Comparison of ENCODE assay signal across 8 cellular contexts in genomic region chr15:42608110-42608531, GRCh38. TPM values are rescaled to one million over a fixed set of nuclear protein-coding genes. Genes with fewer than 3 reads are reported as not detected.
DNase-seq lines count a peak whose midpoint lies in the region; ATAC-seq and TF ChIP-seq lines count a peak whose summit lies in the region.

No MANE protein-coding gene starts in this region.

- H2AFZ ChIP-seq in SU-DHL-6 (ENCODE audit: low read depth, low read length, severe bottlenecking): no peak overlapping the region

- H3K36me3 ChIP-seq in SU-DHL-6 (ENCODE audit: low read length): no peaks in the 10 kb centered on the region
- no peaks in the 10 kb centered on the region for H3K36me3 ChIP-seq in MG63

- H3K9me3 ChIP-seq in SU-DHL-6 (ENCODE audit: insufficient read depth, low read length): no peaks in the 10 kb centered on the region
- no peaks in the 10 kb centered on the region for H3K9me3 ChIP-seq in MG63

- H4K20me1 ChIP-seq in SU-DHL-6 (ENCODE audit: low read depth, low read length): no peaks in the 10 kb centered on the region

- peak; percentile 48 for ATAC-seq in HG02763 (IDR thresholded peaks at IDR 0.05; ENCODE audit: unreplicated experiment)

- H3K9me2 ChIP-seq in SU-DHL-6 (replicated peaks; ENCODE audit: insufficient read depth, low read length): no peaks in the 10 kb centered on the region

- in situ Hi-C loops in G401 (cut with HindIII; ENCODE audit: low sequenced_read_pairs): no loop called here

- no peak overlapping the region for H3K4me3 ChIP-seq in SU-DHL-6 (ENCODE audit: insufficient read depth, low read length, poor library complexity, severe bottlenecking)
- no peak overlapping the region for H3K4me3 ChIP-seq in choroid plexus epithelial cell (ENCODE audit: low read depth, low read length)
- no peak overlapping the region for H3K4me3 ChIP-seq in MG63

- H3K4me2 ChIP-seq in SU-DHL-6 (ENCODE audit: low read depth, low read length, poor library complexity, severe bottlenecking): peak overlapping the region; percentile 28

- no peaks in the 10 kb centered on the region for H3K27me3 ChIP-seq in SU-DHL-6 (ENCODE audit: low read length)
- H3K27me3 ChIP-seq in MG63: 0 out of 2 replicates have a peak, but pooled peaks cover 3% of the 10 kb centered on the region

- H3K79me2 ChIP-seq in SU-DHL-6 (ENCODE audit: insufficient read depth, low read length): no peaks in the 10 kb centered on the region

- TF ChIP-seq CTCF in SU-DHL-6 (IDR thresholded peaks at IDR 0.05; ENCODE audit: insufficient read depth, low read length, poor library complexity, severe bottlenecking) (no peak), choroid plexus epithelial cell (conservative IDR thresholded peaks at IDR 0.05; ENCODE audit: low read depth, low read length) (no peak)

- H3K27ac ChIP-seq in SU-DHL-6 (ENCODE audit: low read depth, low read length): peak overlapping the region; percentile 41

- H3F3A ChIP-seq in SU-DHL-6 (ENCODE audit: insufficient read depth): peaks cover 6% of the 10 kb centered on the region; the same call in 1 of the 2 replicates

- DNase-seq in Daoy (ENCODE audit: low read depth): peak; percentile 54
- peak; percentile 29 for DNase-seq in choroid plexus epithelial cell (ENCODE audit: low read depth)
- DNase-seq in stimulated activated CD8-positive, alpha-beta memory T cell treated with anti-CD3 and anti-CD28 coated beads, Interleukin-15, amount 100 ng/mL, for 48 hours (ENCODE audit: low read depth in 2 of 2): peak; percentile 44 to 50
- no peak for DNase-seq in G401 (ENCODE audit: low spot score)
- DNase-seq in anterior cingulate cortex (lab: John Stamatoyannopoulos, UW): no peak
- no peak for DNase-seq in MG63

- no peak overlapping the region; the same call in 1 of the 2 replicates for H3K9ac ChIP-seq in SU-DHL-6 (ENCODE audit: low read length)

RNA-seq across cellular contexts. Expression of gene STARD9, which starts 32.7 kb away (rescaled TPM):
- total RNA-seq in Daoy (2014; rRNA removed; shearing (Covaris generic)): 0.80 and 1.2 TPM in 2 replicates
- 2.5 and 4.0 TPM in 2 replicates for total RNA-seq in G401 (2014; rRNA removed; shearing (Covaris generic))
- total RNA-seq in MG63 (2014; rRNA removed; shearing (Covaris generic); ENCODE audit: low replicate concordance): 0.10 and 0.47 TPM in 2 replicates

RNA-seq across cellular contexts. Expression of gene HAUS2, which starts 59.5 kb away (rescaled TPM):
- 55.5 and 69.5 TPM in 2 replicates for total RNA-seq in Daoy (2014; rRNA removed; shearing (Covaris generic))
- 18.2 and 39.1 TPM in 2 replicates for total RNA-seq in G401 (2014; rRNA removed; shearing (Covaris generic))
- 17.1 and 20.0 TPM in 2 replicates for total RNA-seq in MG63 (2014; rRNA removed; shearing (Covaris generic); ENCODE audit: low replicate concordance)

RNA-seq across cellular contexts. Expression of gene LRRC57, which starts 59.5 kb away (rescaled TPM):
- total RNA-seq in Daoy (2014; rRNA removed; shearing (Covaris generic)): 12.1 and 13.3 TPM in 2 replicates
- total RNA-seq in G401 (2014; rRNA removed; shearing (Covaris generic)): 17.2 and 26.2 TPM in 2 replicates
- 5.8 and 6.1 TPM in 2 replicates for total RNA-seq in MG63 (2014; rRNA removed; shearing (Covaris generic); ENCODE audit: low replicate concordance)

Comparison
In these comparisons a context has a peak if more than half of its experiments do, and no peak if none do; other contexts are left out.
1. DNase-seq: peak in Daoy (single experiment), choroid plexus epithelial cell (single experiment) and stimulated activated CD8-positive, alpha-beta memory T cell treated with anti-CD3 and anti-CD28 coated beads, Interleukin-15, amount 100 ng/mL, for 48 hours (2 of 2); none in G401 (single experiment), anterior cingulate cortex (0 of 58) and MG63 (single experiment).